35 cellular contexts compared by ENCODE assay signal in the genomic region with DNA sequence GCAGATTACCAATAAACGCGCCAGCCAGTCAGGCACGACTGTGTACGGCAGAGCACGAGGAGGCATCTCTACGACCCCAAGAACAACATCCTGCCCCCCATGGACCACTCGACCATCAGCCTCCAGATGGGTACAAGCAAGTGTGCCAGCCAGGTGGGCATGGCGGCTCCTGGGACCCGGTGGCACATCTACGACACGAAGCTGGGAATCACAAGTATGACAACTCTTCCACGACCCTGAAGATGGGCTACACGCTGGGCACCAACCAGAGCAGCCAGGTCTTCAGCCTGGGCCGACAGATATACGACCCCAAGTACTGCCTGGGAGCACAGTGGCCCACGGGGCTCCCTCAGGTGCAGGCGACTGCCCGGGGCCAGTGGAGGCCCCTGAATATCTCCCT.
"Had no signal": no experiment of that assay in that cellular context is flagged by ENCODE, and none has a peak within 500 bp of the region (broad histone marks: within the 10 kb centered on the region; RNA-seq: fewer than 3 reads in every experiment).

No MANE protein-coding gene starts in this region.

- H3K9me3 ChIP-seq: MG63 had no signal

- H3K9ac ChIP-seq: KMS-11 had no signal

- H3K4me3 ChIP-seq: MG63 had no signal

- H3K27me3 ChIP-seq: MG63 had no signal

- H3K4me2 ChIP-seq: KMS-11 had no signal

- DNase-seq: Karpas-422, Kasumi-1, MG63, MM.1S, MV-4-11, NCI-H1048, NCI-H1092, NCI-H1092 treated with DMSO at 0.1 percent for 48 hours, NCI-H1105, NCI-H1105 treated with DMSO at 0.1 percent for 48 hours, NCI-H1417, NCI-H1417 treated with DMSO at 0.1 percent for 48 hours, NCI-H1436, NCI-H1436 treated with DMSO at 0.1 percent for 48 hours, NCI-H146, NCI-H1694, NCI-H1694 treated with DMSO at 0.1 percent for 48 hours, NCI-H187, NCI-H187 treated with DMSO at 0.1 percent for 48 hours, NCI-H1930, NCI-H2029, NCI-H2029 treated with DMSO at 0.1 percent for 48 hours, NCI-H2081, NCI-H2081 treated with DMSO at 0.1 percent for 48 hours, NCI-H2107, NCI-H2171, NCI-H2171 treated with DMSO at 0.1 percent for 48 hours, NCI-H2227 treated with DMSO at 0.1 percent for 48 hours, NCI-H226, NCI-H345, NCI-H446, NCI-H446 treated with DMSO at 0.1 percent for 48 hours, NCI-H510A, NCI-H510A treated with DMSO at 0.1 percent for 48 hours had no signal

- H3K36me3 ChIP-seq: MG63 had no signal

- H3K27ac ChIP-seq: KMS-11 had no signal
